1 cellular context compared by ENCODE assay signal in genomic region chr19:40662925-40663711, GRCh38.
A peak's percentile ranks its signal among the peaks of the same experiment; 100 is the strongest.
TF ChIP-seq lines count a peak whose summit lies in the region.

No MANE protein-coding gene starts in this region.

TF ChIP-seq in K562, 482 proteins besides CTCF, POLR2A, EP300 and RAD21 (continued from another document and continues in another):
- TF ChIP-seq ETS1 (conservative IDR thresholded peaks at IDR 0.05; ENCODE audit: control insufficient read depth, low read depth, low read length) (no peak; the same call in 1 of the 2 replicates), HES1 (IDR thresholded peaks at IDR 0.05; ENCODE audit: low read depth) (no peak), ZBTB26 (CRISPR knock-in tag; IDR thresholded peaks at IDR 0.05) (no peak), DPF2 (IDR thresholded peaks at IDR 0.05) (no peak; the same call in 1 of the 2 replicates), MEIS2 (IDR thresholded peaks at IDR 0.05; ENCODE audit: partially characterized antibody) (no peak), ZBTB11 (CRISPR knock-in tag; IDR thresholded peaks at IDR 0.05) (no peak), PKNOX1 (IDR thresholded peaks at IDR 0.05) (no peak), HCFC1 (IDR thresholded peaks at IDR 0.05; ENCODE audit: low read depth, low read length) (peak; percentile 51; the same call in 1 of the 2 replicates), MCM7 (IDR thresholded peaks at IDR 0.05) (no peak), OTX1 (CRISPR knock-in tag; IDR thresholded peaks at IDR 0.05) (no peak), PHF8 (IDR thresholded peaks at IDR 0.05; ENCODE audit: borderline replicate concordance, low read length) (peak; percentile 53; the same call in 1 of the 2 replicates), ZFP91 (CRISPR knock-in tag; IDR thresholded peaks at IDR 0.05) (peak; percentile 44; the same call in 1 of the 2 replicates), ATF3 (IDR thresholded peaks at IDR 0.05) (no peak), ATF3 (CRISPR knock-in tag; conservative IDR thresholded peaks at IDR 0.05) (peak; percentile 76; the same call in 1 of the 2 replicates), E2F8 (IDR thresholded peaks at IDR 0.05; ENCODE audit: low read depth, partially characterized antibody) (no peak), FOXO4 (CRISPR knock-in tag; IDR thresholded peaks at IDR 0.05) (no peak), CUX1 (CRISPR knock-in tag; IDR thresholded peaks at IDR 0.05) (no peak), NR1H2 (CRISPR knock-in tag; IDR thresholded peaks at IDR 0.05) (no peak), RREB1 (CRISPR knock-in tag; IDR thresholded peaks at IDR 0.05) (no peak), SIN3B (IDR thresholded peaks at IDR 0.05; ENCODE audit: low read depth) (peak; percentile 40; the same call in 1 of the 2 replicates), EZH2 (IDR thresholded peaks at IDR 0.05; ENCODE audit: borderline replicate concordance, low read depth, low read length) (no peak), ZC3H4 (CRISPR knock-in tag; IDR thresholded peaks at IDR 0.05; ENCODE audit: borderline replicate concordance) (no peak), LEF1 (IDR thresholded peaks at IDR 0.05) (no peak), ZNF217 (CRISPR knock-in tag; IDR thresholded peaks at IDR 0.05) (no peak)
